25 cellular contexts compared by ENCODE assay signal in the genomic region with DNA sequence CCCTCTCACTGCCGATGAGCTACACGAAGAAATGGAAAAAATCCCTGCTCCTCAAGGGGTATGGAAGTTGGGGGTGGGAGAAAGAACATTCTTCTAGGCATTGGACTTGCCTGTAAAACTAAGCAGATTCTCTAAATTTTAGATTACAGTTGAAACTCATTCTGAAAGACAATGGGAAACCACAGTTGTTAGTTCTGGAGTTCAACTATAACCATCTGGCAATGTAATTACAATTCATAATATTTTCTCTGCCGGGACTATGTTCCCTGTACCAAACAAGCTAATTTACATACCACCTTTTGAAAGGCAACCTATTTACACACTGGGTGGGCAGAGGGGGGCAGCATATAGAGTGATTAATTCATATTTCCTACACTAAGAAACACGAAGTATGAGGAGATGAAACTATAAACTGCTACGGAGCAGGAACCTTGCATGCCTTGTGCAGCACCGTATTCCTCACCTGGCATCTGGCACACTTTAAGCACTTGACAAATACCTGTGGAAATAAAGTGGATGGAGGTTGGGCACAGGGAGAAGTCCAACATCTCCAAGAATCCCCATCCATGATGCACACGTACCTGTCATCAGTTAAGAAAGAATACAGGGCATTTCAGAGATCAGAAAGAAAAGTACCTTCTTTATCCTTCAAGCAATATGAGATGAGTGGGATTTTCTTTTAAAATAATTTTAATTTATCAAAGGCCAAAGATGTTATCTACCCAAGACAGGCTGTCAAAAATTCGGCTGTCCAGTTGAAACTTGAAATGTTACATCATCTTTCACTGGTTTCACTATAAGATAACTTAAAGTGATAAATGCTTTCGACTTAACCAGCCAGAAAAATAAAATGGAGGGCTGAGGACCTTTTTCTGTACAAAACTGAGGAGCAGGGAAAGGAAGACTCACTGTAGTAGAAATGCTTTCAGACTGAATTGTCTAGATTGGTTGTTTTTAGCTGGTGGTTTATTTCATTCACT. TPM values are rescaled to one million over a fixed set of nuclear protein-coding genes. Genes with fewer than 3 reads are reported as not detected.
DNase-seq lines count a peak whose midpoint lies in the region; ATAC-seq, FAIRE-seq and TF ChIP-seq lines count a peak whose summit lies in the region.
"Had no signal": no experiment of that assay in that cellular context is flagged by ENCODE, and none has a peak within 500 bp of the region (broad histone marks: within the 10 kb centered on the region; RNA-seq: fewer than 3 reads in every experiment).

No MANE protein-coding gene starts in this region.

- H3K4me2 ChIP-seq in Karpas-422 (ENCODE audit: low read depth, low read length, poor library complexity, severe bottlenecking): no peak overlapping the region

- no peaks in the 10 kb centered on the region for H4K20me1 ChIP-seq in Karpas-422 (ENCODE audit: insufficient read depth, low read depth, low read length)

- H3K9me2 ChIP-seq in Karpas-422 (replicated peaks; ENCODE audit: insufficient read depth, low read length): no peaks in the 10 kb centered on the region

- H3K36me3 Mint-ChIP-seq in activated naive CD4-positive, alpha-beta T cell treated with anti-CD3 and anti-CD28 coated beads, Interleukin-2, amount 50 U/mL, for 24 hours: peaks cover 26% of the 10 kb centered on the region

- no peak for TF ChIP-seq CTCF in upper lobe of right lung (IDR thresholded peaks at IDR 0.05)

- H3K9me3 Mint-ChIP-seq in activated naive CD4-positive, alpha-beta T cell treated with anti-CD3 and anti-CD28 coated beads, Interleukin-2, amount 50 U/mL, for 24 hours: peaks cover 18% of the 10 kb centered on the region

- H3K4me1 ChIP-seq in upper lobe of right lung: no peaks in the 10 kb centered on the region
- H3K4me1 ChIP-seq in Karpas-422 (ENCODE audit: low read length): no peaks in the 10 kb centered on the region
- H3K4me1 ChIP-seq: pancreas, SJCRH30 had no signal

- H3K9me3 ChIP-seq in upper lobe of right lung: no peaks in the 10 kb centered on the region
- H3K9me3 ChIP-seq in Karpas-422 (ENCODE audit: low read length): 0 out of 2 replicates have a peak, but pooled peaks cover 6% of the 10 kb centered on the region
- H3K9me3 ChIP-seq: pancreas, SJCRH30 had no signal

- peak overlapping the region; percentile 26 for H3K27ac Mint-ChIP-seq in activated naive CD4-positive, alpha-beta T cell treated with anti-CD3 and anti-CD28 coated beads, Interleukin-2, amount 50 U/mL, for 24 hours
- H3K27ac Mint-ChIP-seq: activated CD8-positive, alpha-beta T cell treated with anti-CD3 and anti-CD28 coated beads for 36 hours; activated naive CD4-positive, alpha-beta T cell treated with anti-CD3 and anti-CD28 coated beads, Interleukin-2, amount 10 ng/mL, durations not matched to agents 7 days and 5 days; activated T-helper 1 cell treated with anti-CD3 and anti-CD28 coated beads, Interleukin-12 subunit alpha, Interleukin-12 subunit beta, Interleukin-2, Interleukin-4 antibody, amounts not matched to agents 30 ng/mL and 10 ng/mL and 1 ng/mL, durations not matched to agents 14 hours and 24 hours and 36 hours had no signal

- H2AFZ ChIP-seq in Karpas-422 (ENCODE audit: low read length): no peak overlapping the region

- ATAC-seq in upper lobe of right lung (peak; percentile 60), GM19397 (IDR thresholded peaks at IDR 0.05; ENCODE audit: unreplicated experiment) (no peak)
- ATAC-seq: activated CD8-positive, alpha-beta T cell treated with anti-CD3 and anti-CD28 coated beads for 36 hours; heart right ventricle; pancreas had no signal

- H3K36me3 ChIP-seq in upper lobe of right lung: no peaks in the 10 kb centered on the region
- peaks cover 28% of the 10 kb centered on the region for H3K36me3 ChIP-seq in Karpas-422 (ENCODE audit: insufficient read depth, low read length)
- H3K36me3 ChIP-seq: brain microvascular endothelial cell, MG63, pancreas, SJCRH30 had no signal

- H3K27ac ChIP-seq in upper lobe of right lung (no peak overlapping the region), Karpas-422 (ENCODE audit: low read length) (no peak overlapping the region; the same call in 1 of the 2 replicates)
- H3K27ac ChIP-seq: brain microvascular endothelial cell, heart right ventricle, pancreas, SJCRH30, skin epidermis had no signal

- H3K79me2 ChIP-seq in Karpas-422 (ENCODE audit: low read length): peaks cover 100% of the 10 kb centered on the region

- H3K4me3 Mint-ChIP-seq in activated naive CD4-positive, alpha-beta T cell treated with anti-CD3 and anti-CD28 coated beads, Interleukin-2, amount 50 U/mL, for 24 hours: no peak overlapping the region
- H3K4me3 Mint-ChIP-seq: activated CD8-positive, alpha-beta T cell treated with anti-CD3 and anti-CD28 coated beads for 36 hours; activated naive CD4-positive, alpha-beta T cell treated with anti-CD3 and anti-CD28 coated beads, Interleukin-2, amount 10 ng/mL, durations not matched to agents 7 days and 5 days; activated T-helper 1 cell treated with anti-CD3 and anti-CD28 coated beads, Interleukin-12 subunit alpha, Interleukin-12 subunit beta, Interleukin-2, Interleukin-4 antibody, amounts not matched to agents 30 ng/mL and 10 ng/mL and 1 ng/mL, durations not matched to agents 14 hours and 24 hours and 36 hours had no signal

- no peak overlapping the region for H3K9ac ChIP-seq in Karpas-422 (ENCODE audit: low read length)

- DNase-seq in activated naive CD4-positive, alpha-beta T cell (lab: John Stamatoyannopoulos, UW): no peak
- DNase-seq in GM19239 (ENCODE audit: insufficient read length, low spot score): no peak
- peak; percentile 12 for DNase-seq in fibroblast of peridontal ligament (ENCODE audit: extremely low read depth)
- DNase-seq in upper lobe of right lung: no peak
- DNase-seq in Karpas-422: no peak
- DNase-seq: activated CD4-positive, alpha-beta T cell treated with anti-CD3 and anti-CD28 coated beads for 1 hour; activated CD8-positive, alpha-beta memory T cell treated with anti-CD3 and anti-CD28 coated beads, Interleukin-2, amount 50 U/mL, for 48 hours; activated CD8-positive, alpha-beta T cell treated with anti-CD3 and anti-CD28 coated beads for 36 hours; activated naive CD4-positive, alpha-beta T cell treated with anti-CD3 and anti-CD28 coated beads, Interleukin-2, amount 10 ng/mL, durations not matched to agents 7 days and 5 days; AML-193; amygdala; brain microvascular endothelial cell; heart right ventricle; KBM-7; MG63; NCI-H1105; NCI-H1930; pancreas; SJCRH30; stimulated activated naive CD4-positive, alpha-beta T cell; SW 1271 had no signal

- no peaks in the 10 kb centered on the region for H3K27me3 Mint-ChIP-seq in activated naive CD4-positive, alpha-beta T cell treated with anti-CD3 and anti-CD28 coated beads, Interleukin-2, amount 50 U/mL, for 24 hours
- H3K27me3 Mint-ChIP-seq: activated CD8-positive, alpha-beta T cell treated with anti-CD3 and anti-CD28 coated beads for 36 hours; activated naive CD4-positive, alpha-beta T cell treated with anti-CD3 and anti-CD28 coated beads, Interleukin-2, amount 10 ng/mL, durations not matched to agents 7 days and 5 days had no signal

- peak; percentile 52 for FAIRE-seq in GM19239 (lab: Jason Lieb, UNC)

- H3K27me3 ChIP-seq in upper lobe of right lung: no peaks in the 10 kb centered on the region
- H3K27me3 ChIP-seq in Karpas-422 (ENCODE audit: low read length): no peaks in the 10 kb centered on the region
- H3K27me3 ChIP-seq: brain microvascular endothelial cell, heart right ventricle, MG63, pancreas, SJCRH30 had no signal

- no peak overlapping the region for H3K4me3 ChIP-seq in upper lobe of right lung
- no peak overlapping the region for H3K4me3 ChIP-seq in Karpas-422 (ENCODE audit: low read length)
- H3K4me3 ChIP-seq: heart right ventricle, MG63, pancreas, SJCRH30, skin epidermis had no signal

- intact Hi-C loops in upper lobe of right lung (cut with DNase I): no loop called here

- H3K4me1 Mint-ChIP-seq in activated naive CD4-positive, alpha-beta T cell treated with anti-CD3 and anti-CD28 coated beads, Interleukin-2, amount 50 U/mL, for 24 hours: peaks cover 36% of the 10 kb centered on the region
- H3K4me1 Mint-ChIP-seq: activated naive CD4-positive, alpha-beta T cell treated with anti-CD3 and anti-CD28 coated beads, Interleukin-2, amount 10 ng/mL, durations not matched to agents 7 days and 5 days had no signal

RNA-seq across cellular contexts. Expression of gene SSBP2, which starts 54.2 kb away (rescaled TPM):
- total RNA-seq in upper lobe of right lung: 43.8 TPM
- 74.2 and 148 TPM in 2 replicates for total RNA-seq in Karpas-422 (2014; rRNA removed; shearing (Covaris generic); ENCODE audit: low replicate concordance)
